8 cellular contexts compared by ENCODE assay signal in the genomic region with DNA sequence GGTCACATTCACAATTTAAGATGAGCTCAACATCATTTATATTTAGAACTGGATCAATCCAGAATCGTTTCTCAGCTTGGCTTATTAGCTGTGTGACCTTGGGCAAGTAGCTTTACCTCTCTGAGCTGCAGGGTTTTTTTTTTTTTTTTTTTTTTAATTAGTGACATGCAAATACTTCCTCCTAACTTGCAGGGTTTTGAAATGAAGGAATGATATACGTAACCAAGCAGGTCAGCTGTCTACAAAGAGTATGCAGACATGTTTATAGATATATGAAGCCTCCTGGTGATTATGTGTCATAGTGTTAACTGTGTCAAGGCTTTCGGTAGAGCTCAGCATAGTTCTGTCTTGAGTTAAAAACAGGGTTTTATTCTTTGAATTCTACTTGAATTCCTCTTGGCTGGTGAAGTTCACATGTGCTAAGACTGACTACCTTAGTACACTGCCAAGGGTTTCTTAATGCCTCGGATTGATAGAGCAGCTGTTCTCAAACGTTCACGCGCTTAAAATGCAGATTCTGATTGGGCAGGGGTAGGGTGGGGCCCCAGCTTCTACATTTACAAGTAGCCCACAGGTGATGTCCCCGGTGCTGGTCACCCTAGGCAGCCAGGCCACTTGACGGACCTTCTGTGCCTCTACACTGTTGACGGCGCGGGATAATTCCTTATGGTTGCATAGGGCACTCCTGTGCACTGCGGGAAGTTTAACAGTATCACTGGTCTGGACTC. TPM values are rescaled to one million over a fixed set of nuclear protein-coding genes. Genes with fewer than 3 reads are reported as not detected.
DNase-seq lines count a peak whose midpoint lies in the region; ATAC-seq, FAIRE-seq and TF ChIP-seq lines count a peak whose summit lies in the region.

No MANE protein-coding gene starts in this region.

- FAIRE-seq in H1 (lab: Jason Lieb, UNC): no peak

- no peak overlapping the region for H4K5ac ChIP-seq in H1 (ENCODE audit: insufficient read length, low read depth, low read length)

- H3K9ac ChIP-seq in OCI-LY3 (ENCODE audit: low read length) (peak overlapping the region; percentile 95), H1 (replicated peaks in 1 of 4; ENCODE audit: extremely low read depth in 1 of 4, low read depth in 3 of 4, low read length in 3 of 4) (no peak overlapping the region)

- H3K4me3 Mint-ChIP-seq in natural killer cell: peak overlapping the region; percentile 85

- H3K56ac ChIP-seq in H1 (replicated peaks; ENCODE audit: insufficient read length, low read depth, low read length): no peak overlapping the region

- no peaks in the 10 kb centered on the region for H3K9me3 Mint-ChIP-seq in natural killer cell

- H3K4ac ChIP-seq in H1 (replicated peaks; ENCODE audit: insufficient read length, low read depth, low read length): no peak overlapping the region

- H3K36me3 ChIP-seq in OCI-LY3 (replicated peaks; ENCODE audit: low read depth, low read length) (no peaks in the 10 kb centered on the region), H1 (ENCODE audit: control insufficient read depth in 2 of 4, insufficient read depth in 4 of 4, low read length in 3 of 4) (no peaks in the 10 kb centered on the region)

- peak overlapping the region; percentile 81 to 92 for H3K27ac Mint-ChIP-seq in natural killer cell

- H3K27me3 ChIP-seq in OCI-LY3 (ENCODE audit: low read depth, low read length) (no peaks in the 10 kb centered on the region), H1 (replicated peaks in 1 of 4; ENCODE audit: control insufficient read depth in 3 of 4, extremely low read depth in 1 of 4, insufficient read depth in 3 of 4, low read length in 3 of 4) (no peaks in the 10 kb centered on the region)

- no peak for DNase-seq in Right ventricle myocardium superior
- DNase-seq in cardiac septum (ENCODE audit: low spot score): no peak
- no peak for DNase-seq in H1 (ENCODE audit: low read depth in 1 of 2, low spot score in 2 of 2)
- DNase-seq in natural killer cell: no peak
- no peak for DNase-seq in NCI-H1105 (lab: John Stamatoyannopoulos, UW)
- DNase-seq in DMS114 treated with DMSO at 0.1 percent for 48 hours (lab: John Stamatoyannopoulos, UW; ENCODE audit: unreplicated experiment): no peak

- H2BK20ac ChIP-seq in H1 (ENCODE audit: low read length): no peak overlapping the region

- no peaks in the 10 kb centered on the region for H3K79me1 ChIP-seq in H1 (ENCODE audit: low read depth, low read length)

- H4K8ac ChIP-seq in H1 (ENCODE audit: extremely low read depth, insufficient read depth, low read length): no peak overlapping the region

- ATAC-seq in Right ventricle myocardium superior (ENCODE audit: poor library complexity) (peak; percentile 10), HG02840 (IDR thresholded peaks at IDR 0.05; ENCODE audit: low FRiP score, unreplicated experiment) (peak; percentile 13), natural killer cell (no peak)

- peak overlapping the region; percentile 81 for H2AFZ ChIP-seq in OCI-LY3 (ENCODE audit: low read depth, low read length)
- H2AFZ ChIP-seq in H1 (ENCODE audit: low read length): peak overlapping the region; percentile 40; the same call in 1 of the 2 replicates

- CTCF ChIA-PET in H1 (lab: Charles Lee; ENCODE audit: partially characterized antibody): interaction anchor here (0.8 to 1.7 kb wide), 2 partner anchors 14 to 320 kb away, joined by 4 to 5 read pairs; no protein-coding TSS in a partner anchor

- no peaks in the 10 kb centered on the region for H3K9me3 ChIP-seq in OCI-LY3 (ENCODE audit: insufficient read depth, low read length)
- no peaks in the 10 kb centered on the region for H3K9me3 ChIP-seq in H1 (ENCODE audit: insufficient read depth in 2 of 2, low read depth in 1 of 2, low read length in 1 of 2)

- H3K4me3 ChIP-seq in OCI-LY3 (ENCODE audit: low read length) (peak overlapping the region; percentile 97), H1 (ENCODE audit: extremely low read depth in 1 of 4, insufficient read depth in 2 of 4, low read depth in 3 of 4, low read length in 4 of 4) (peak overlapping the region; percentile 69 to 86 (median 76))

- H3K4me1 ChIP-seq in OCI-LY3 (ENCODE audit: low read length) (peaks cover 20% of the 10 kb centered on the region), H1 (replicated peaks in 1 of 4; ENCODE audit: control insufficient read depth in 3 of 4, insufficient read depth in 4 of 4, low read length in 3 of 4) (peaks cover 0 to 4% (median 0%) of the 10 kb centered on the region in 4 experiments; a peak in 2 of 7 replicates)

- H2BK120ac ChIP-seq in H1 (replicated peaks; ENCODE audit: low read depth, low read length): no peak overlapping the region

- peaks cover 6% of the 10 kb centered on the region; the same call in 1 of the 2 replicates for H3K23me2 ChIP-seq in H1 (ENCODE audit: low read depth, low read length)

- H3K79me2 ChIP-seq in OCI-LY3 (ENCODE audit: low read length) (peaks cover 50% of the 10 kb centered on the region), H1 (ENCODE audit: control insufficient read depth in 1 of 2, insufficient read depth in 2 of 2, low read length in 2 of 2) (peaks cover 0 to 3% of the 10 kb centered on the region in 2 experiments; a peak in 1 of 4 replicates)

- no peak for TF ChIP-seq RAD21 in H1 (IDR thresholded peaks at IDR 0.05 in 1 of 2, conservative IDR thresholded peaks at IDR 0.05 in 1 of 2; ENCODE audit: low read depth in 2 of 2, low read length in 2 of 2)

- peak overlapping the region; percentile 95 for H3K4me2 ChIP-seq in OCI-LY3 (ENCODE audit: low read length)
- peak overlapping the region; percentile 79 for H3K4me2 ChIP-seq in H1 (ENCODE audit: insufficient read depth in 1 of 2, low read depth in 2 of 2, low read length in 2 of 2)

- H3K14ac ChIP-seq in H1 (ENCODE audit: insufficient read length): no peak overlapping the region

- 51% methylated on average over 13 of the region's 13 CpGs; no CpG with 5 or more reads in 1 of the 2 experiments for WGBS in H1 (ENCODE audit: extremely low coverage in 1 of 2, insufficient coverage in 1 of 2, insufficient read length in 1 of 2, insufficient replicate concordance in 2 of 2, low coverage in 1 of 2, low lambda C conversion rate in 2 of 2, missing lambda C conversion rate in 1 of 2), 2 experiments

- no peak for TF ChIP-seq POLR2A in H1 (IDR thresholded peaks at IDR 0.05; ENCODE audit: control extremely low read depth in 1 of 2, low read depth in 2 of 2, low read length in 2 of 2)

- no peak overlapping the region for H2AK5ac ChIP-seq in H1 (ENCODE audit: low read depth, low read length)

- no peaks in the 10 kb centered on the region for H3K27me3 Mint-ChIP-seq in natural killer cell (ENCODE audit: low read depth in 2 of 2)

- H2BK15ac ChIP-seq in H1 (ENCODE audit: low read length): no peak overlapping the region

- intact Hi-C loops in Right ventricle myocardium superior (cut with DNase I): no loop called here
- intact Hi-C loops in cardiac septum (cut with DNase I): loop anchor here (5.0 kb wide), 1 partner anchor 780 kb away; a partner anchor contains a TSS
- intact Hi-C loops in natural killer cell (cut with micrococcal nuclease): loop anchor here (10.0 kb wide), 1 partner anchor 778 kb away; a partner anchor contains a TSS

- H3K27ac ChIP-seq in OCI-LY3 (ENCODE audit: low read length) (peak overlapping the region; percentile 77), H1 (ENCODE audit: low read depth, low read length) (no peak overlapping the region)

- TF ChIP-seq CTCF in OCI-LY3 (IDR thresholded peaks at IDR 0.05; ENCODE audit: low read depth, low read length) (no peak), H1 (IDR thresholded peaks at IDR 0.05; ENCODE audit: control extremely low read depth in 1 of 3, insufficient read depth in 1 of 3, low read depth in 1 of 3, low read length in 3 of 3) (no peak), natural killer cell (IDR thresholded peaks at IDR 0.05) (no peak)

- H3K4me1 Mint-ChIP-seq in natural killer cell: peaks cover 7 to 20% of the 10 kb centered on the region in 2 donors

- H4K20me1 ChIP-seq in OCI-LY3 (ENCODE audit: insufficient read depth, low read length) (no peaks in the 10 kb centered on the region), H1 (replicated peaks in 1 of 2; ENCODE audit: control insufficient read depth in 1 of 2, insufficient read depth in 2 of 2, low read length in 2 of 2) (no peaks in the 10 kb centered on the region)

- TF ChIP-seq EP300 in H1 (IDR thresholded peaks at IDR 0.05; ENCODE audit: borderline replicate concordance in 1 of 2, low read depth in 2 of 2, low read length in 2 of 2): no peak

- H4K91ac ChIP-seq in H1 (replicated peaks; ENCODE audit: insufficient read length, low read length): no peak overlapping the region

- H2BK12ac ChIP-seq in H1 (ENCODE audit: low read depth, low read length): no peak overlapping the region

- no peak overlapping the region for H3K18ac ChIP-seq in H1 (ENCODE audit: extremely low read depth, low read length)

- POLR2A ChIA-PET in H1 (lab: Charles Lee; ENCODE audit: partially characterized antibody): interaction anchor here (0.7 kb wide), 1 partner anchor 21 kb away, joined by 3 read pairs; no protein-coding TSS in a partner anchor

- H2BK5ac ChIP-seq in H1 (ENCODE audit: low read depth, low read length): no peak overlapping the region

- no peak overlapping the region for H3K23ac ChIP-seq in H1 (ENCODE audit: insufficient read length)

- no peaks in the 10 kb centered on the region for H3K36me3 Mint-ChIP-seq in natural killer cell

RNA-seq across cellular contexts. Expression of a gene that starts 0.6 kb away (rescaled TPM):
- total RNA-seq in Right ventricle myocardium superior: 4.3 TPM
- 8.2 TPM for total RNA-seq in cardiac septum
- total RNA-seq in H1 (2021; fragmentation: NEBNext Ultra II Directional; extraction: Animal tissue kit (Norgen Biotek cat#: 25700)): 1.4 and 1.5 TPM in 2 replicates
- polyA plus RNA-seq in H1 (2011; rRNA removed): 0.39 and 0.67 TPM in 2 replicates
- 0.39 TPM for polyA plus RNA-seq in H1 (2011; cell fraction: cytosol; rRNA removed)
- polyA plus RNA-seq in H1 (2011; cell fraction: nucleus; rRNA removed): 1.4 TPM
- polyA plus RNA-seq in H1 (2012, experiment 1 of 2): 0.74 to 1.3 TPM (median 0.95 TPM) in 4 replicates
- 0.12 TPM for polyA plus RNA-seq in H1 (2012, experiment 2 of 2)
- 1.3 TPM for polyA plus RNA-seq in H1 (2013, experiment 1 of 2)
- 1.3 TPM for polyA plus RNA-seq in H1 (2013, experiment 2 of 2)
- polyA minus RNA-seq in H1 (2011; rRNA and poly(A)+ RNA removed): 2.3 and 3.1 TPM in 2 replicates
- polyA minus RNA-seq in H1 (2011; cell fraction: cytosol; rRNA and poly(A)+ RNA removed): 0.59 TPM
- polyA minus RNA-seq in H1 (2011; cell fraction: nucleus; rRNA and poly(A)+ RNA removed): 5.3 TPM
- 1 to 10 TPM; 2.4 to 4.6 (median 2.8) TPM for total RNA-seq in natural killer cell

RNA-seq across cellular contexts. Expression of a gene that starts 1.1 kb away (rescaled TPM):
- total RNA-seq in Right ventricle myocardium superior (21.6 TPM), cardiac septum (33.2 TPM), natural killer cell (10 to 100 TPM in 1 of 3 donors, 1 to 10 TPM in 2; 5.4 to 11.4 (median 5.6) TPM)
- 27.2 and 29.4 TPM in 2 replicates for total RNA-seq in H1 (2021; fragmentation: NEBNext Ultra II Directional; extraction: Animal tissue kit (Norgen Biotek cat#: 25700))
- polyA plus RNA-seq in H1 (2011; rRNA removed): 21.8 and 30.2 TPM in 2 replicates
- 30.4 TPM for polyA plus RNA-seq in H1 (2011; cell fraction: cytosol; rRNA removed)
- polyA plus RNA-seq in H1 (2011; cell fraction: nucleus; rRNA removed): 14.6 TPM
- 24.3 to 30.8 TPM (median 26.6 TPM) in 4 replicates for polyA plus RNA-seq in H1 (2012, experiment 1 of 2)
- polyA plus RNA-seq in H1 (2012, experiment 2 of 2): 4.2 TPM
- polyA plus RNA-seq in H1 (2013, experiment 1 of 2): 14.9 TPM
- 14.6 TPM for polyA plus RNA-seq in H1 (2013, experiment 2 of 2)
- 30.6 and 33.5 TPM in 2 replicates for polyA minus RNA-seq in H1 (2011; rRNA and poly(A)+ RNA removed)
- 15.5 TPM for polyA minus RNA-seq in H1 (2011; cell fraction: cytosol; rRNA and poly(A)+ RNA removed)
- polyA minus RNA-seq in H1 (2011; cell fraction: nucleus; rRNA and poly(A)+ RNA removed): 17.3 TPM

Comparison
In these comparisons a context has a peak if more than half of its experiments do, and no peak if none do; other contexts are left out.
1. ATAC-seq: peak in Right ventricle myocardium superior (single experiment) and HG02840 (single experiment); none in natural killer cell (0 of 3).